28 cellular contexts compared by ENCODE assay signal in genomic region chr1:48500541-48501440, GRCh38.
"Had no signal": no experiment of that assay in that cellular context is flagged by ENCODE, and none has a peak within 500 bp of the region (broad histone marks: within the 10 kb centered on the region; RNA-seq: fewer than 3 reads in every experiment).

No MANE protein-coding gene starts in this region.

- H3K9me3 ChIP-seq: breast epithelium, left lung, sigmoid colon, testis, uterus had no signal

- H3K36me3 Mint-ChIP-seq: activated CD4-positive, alpha-beta memory T cell treated with anti-CD3 and anti-CD28 coated beads for 36 hours; activated naive CD8-positive, alpha-beta T cell treated with anti-CD3 and anti-CD28 coated beads, Interleukin-2, amount 10 ng/mL, durations not matched to agents 7 days and 5 days; immature natural killer cell; mesothelial cell of epicardium; naive thymus-derived CD8-positive, alpha-beta T cell; stimulated activated naive B cell treated with anti-CD40 and anti-IgM and Interleukin-4, amounts not matched to agents 10 μg/mL and 1 μg/mL and 100 μg/mL, for 72 hours had no signal

- H3K4me2 ChIP-seq: smooth muscle cell had no signal

- ATAC-seq: activated T-cell treated with anti-CD3 and anti-CD28 coated beads, Interleukin-2, amount 50 U/mL, for 72 hours; effector memory CD8-positive, alpha-beta T cell; left lung; naive thymus-derived CD8-positive, alpha-beta T cell; stimulated activated naive B cell treated with anti-CD40 and anti-IgM and Interleukin-4, amounts not matched to agents 10 μg/mL and 1 μg/mL and 100 μg/mL, for 72 hours had no signal

- H3K27ac Mint-ChIP-seq: activated CD4-positive, alpha-beta memory T cell treated with anti-CD3 and anti-CD28 coated beads for 36 hours; activated naive CD4-positive, alpha-beta T cell treated with anti-CD3 and anti-CD28 coated beads for 36 hours; activated naive CD8-positive, alpha-beta T cell treated with anti-CD3 and anti-CD28 coated beads, Interleukin-2, amount 10 ng/mL, durations not matched to agents 7 days and 5 days; activated T-cell treated with anti-CD3 and anti-CD28 coated beads, Interleukin-2, amount 50 U/mL, for 72 hours; effector memory CD8-positive, alpha-beta T cell; immature natural killer cell; mesothelial cell of epicardium; stimulated activated naive B cell treated with anti-CD40 and anti-IgM and Interleukin-4, amounts not matched to agents 10 μg/mL and 1 μg/mL and 100 μg/mL, for 72 hours had no signal

- H3K9me3 Mint-ChIP-seq: activated CD4-positive, alpha-beta memory T cell treated with anti-CD3 and anti-CD28 coated beads for 36 hours; activated naive CD4-positive, alpha-beta T cell treated with anti-CD3 and anti-CD28 coated beads for 36 hours; activated naive CD8-positive, alpha-beta T cell treated with anti-CD3 and anti-CD28 coated beads, Interleukin-2, amount 10 ng/mL, durations not matched to agents 7 days and 5 days; activated T-cell treated with anti-CD3 and anti-CD28 coated beads, Interleukin-2, amount 50 U/mL, for 72 hours; central memory CD8-positive, alpha-beta T cell; effector memory CD8-positive, alpha-beta T cell; immature natural killer cell; mesothelial cell of epicardium; naive thymus-derived CD8-positive, alpha-beta T cell; stimulated activated naive B cell treated with anti-CD40 and anti-IgM and Interleukin-4, amounts not matched to agents 10 μg/mL and 1 μg/mL and 100 μg/mL, for 72 hours had no signal

- H3K4me3 Mint-ChIP-seq: activated CD4-positive, alpha-beta memory T cell treated with anti-CD3 and anti-CD28 coated beads for 36 hours; activated naive CD4-positive, alpha-beta T cell treated with anti-CD3 and anti-CD28 coated beads for 36 hours; activated naive CD8-positive, alpha-beta T cell treated with anti-CD3 and anti-CD28 coated beads, Interleukin-2, amount 10 ng/mL, durations not matched to agents 7 days and 5 days; activated T-cell treated with anti-CD3 and anti-CD28 coated beads, Interleukin-2, amount 50 U/mL, for 72 hours; central memory CD8-positive, alpha-beta T cell; effector memory CD8-positive, alpha-beta T cell; immature natural killer cell; mesothelial cell of epicardium; naive thymus-derived CD8-positive, alpha-beta T cell; stimulated activated naive B cell treated with anti-CD40 and anti-IgM and Interleukin-4, amounts not matched to agents 10 μg/mL and 1 μg/mL and 100 μg/mL, for 72 hours had no signal

- H3K27me3 ChIP-seq: breast epithelium, dorsolateral prefrontal cortex, left lung, sigmoid colon, testis, uterus had no signal

- H3K27me3 Mint-ChIP-seq: activated CD4-positive, alpha-beta memory T cell treated with anti-CD3 and anti-CD28 coated beads for 36 hours; activated naive CD8-positive, alpha-beta T cell treated with anti-CD3 and anti-CD28 coated beads, Interleukin-2, amount 10 ng/mL, durations not matched to agents 7 days and 5 days had no signal

- H3K27ac ChIP-seq: breast epithelium, dorsolateral prefrontal cortex, left lung, sigmoid colon, testis, uterus had no signal

- H3K36me3 ChIP-seq: breast epithelium, left lung, sigmoid colon, uterus had no signal

- H3K4me1 ChIP-seq: breast epithelium, sigmoid colon, testis, uterus had no signal

- DNase-seq: activated CD4-positive, alpha-beta memory T cell treated with anti-CD3 and anti-CD28 coated beads for 36 hours; activated CD4-positive, alpha-beta T cell treated with anti-CD3 and anti-CD28 coated beads for 4 hours; activated CD4-positive, CD25-positive, alpha-beta regulatory T cell; activated effector memory CD4-positive, alpha-beta T cell treated with Interleukin-2 at 50 U/mL for 16 hours; activated naive CD4-positive, alpha-beta T cell treated with anti-CD3 and anti-CD28 coated beads for 36 hours; activated naive CD8-positive, alpha-beta T cell treated with anti-CD3 and anti-CD28 coated beads, Interleukin-2, amount 10 ng/mL, durations not matched to agents 7 days and 5 days; activated T-cell treated with anti-CD3 and anti-CD28 coated beads, Interleukin-2, amount 50 U/mL, for 72 hours; amniotic stem cell; dorsolateral prefrontal cortex; effector memory CD8-positive, alpha-beta T cell; foreskin fibroblast; immature natural killer cell; kidney glomerular epithelial cell; left lung; naive thymus-derived CD8-positive, alpha-beta T cell; sigmoid colon; stimulated activated CD4-positive, alpha-beta T cell treated with anti-CD3 and anti-CD28 coated beads, Interleukin-15, amount 100 ng/mL, for 24 hours; stimulated activated CD8-positive, alpha-beta memory T cell treated with anti-CD3 and anti-CD28 coated beads, Interleukin-4, amount 100 ng/mL, for 48 hours; stimulated activated naive B cell treated with anti-CD40 and anti-IgM and Interleukin-4, amounts not matched to agents 10 μg/mL and 1 μg/mL and 100 μg/mL, for 72 hours; T-helper 9 cell; testis; trophoblast cell; uterus had no signal

- H3K4me3 ChIP-seq: breast epithelium, dorsolateral prefrontal cortex, left lung, lung, sigmoid colon, smooth muscle cell, testis, uterus had no signal
